In genomic region chr12:120579179-120579578, GRCh38 we compare ENCODE assay signal across 1 cellular context.
A peak's percentile ranks its signal among the peaks of the same experiment; 100 is the strongest.
TF ChIP-seq lines count a peak whose summit lies in the region.

No MANE protein-coding gene starts in this region.

TF ChIP-seq in HEK293, 187 proteins besides CTCF, POLR2A, EP300 and RAD21 (continued from another document):
- no peak for TF ChIP-seq PATZ1 (tag by site-specific recombination; IDR thresholded peaks at IDR 0.05)
- TF ChIP-seq, protein P1, sequence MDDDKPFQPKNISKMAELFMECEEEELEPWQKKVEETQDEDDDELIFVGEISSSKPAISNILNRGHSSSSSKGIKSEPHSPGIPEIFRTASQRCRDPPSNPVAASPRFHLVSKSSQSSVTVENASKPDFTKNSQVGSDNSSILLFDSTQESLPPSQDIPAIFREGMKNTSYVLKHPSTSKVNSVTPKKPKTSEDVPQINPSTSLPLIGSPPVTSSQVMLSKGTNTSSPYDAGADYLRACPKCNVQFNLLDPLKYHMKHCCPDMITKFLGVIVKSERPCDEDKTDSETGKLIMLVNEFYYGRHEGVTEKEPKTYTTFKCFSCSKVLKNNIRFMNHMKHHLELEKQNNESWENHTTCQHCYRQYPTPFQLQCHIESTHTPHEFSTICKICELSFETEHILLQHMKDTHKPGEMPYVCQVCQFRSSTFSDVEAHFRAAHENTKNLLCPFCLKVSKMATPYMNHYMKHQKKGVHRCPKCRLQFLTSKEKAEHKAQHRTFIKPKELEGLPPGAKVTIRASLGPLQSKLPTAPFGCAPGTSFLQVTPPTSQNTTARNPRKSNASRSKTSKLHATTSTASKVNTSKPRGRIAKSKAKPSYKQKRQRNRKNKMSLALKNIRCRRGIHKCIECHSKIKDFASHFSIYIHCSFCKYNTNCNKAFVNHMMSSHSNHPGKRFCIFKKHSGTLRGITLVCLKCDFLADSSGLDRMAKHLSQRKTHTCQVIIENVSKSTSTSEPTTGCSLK (tag by site-specific recombination; IDR thresholded peaks at IDR 0.05) = no peak
- TF ChIP-seq OVOL3 (tag by site-specific recombination; IDR thresholded peaks at IDR 0.05) = no peak
- TF ChIP-seq ZNF701 (tag by site-specific recombination; IDR thresholded peaks at IDR 0.05) = no peak
- TF ChIP-seq ZNF610 (tag by site-specific recombination; IDR thresholded peaks at IDR 0.05; ENCODE audit: borderline replicate concordance) = no peak
- TF ChIP-seq, protein P2, sequence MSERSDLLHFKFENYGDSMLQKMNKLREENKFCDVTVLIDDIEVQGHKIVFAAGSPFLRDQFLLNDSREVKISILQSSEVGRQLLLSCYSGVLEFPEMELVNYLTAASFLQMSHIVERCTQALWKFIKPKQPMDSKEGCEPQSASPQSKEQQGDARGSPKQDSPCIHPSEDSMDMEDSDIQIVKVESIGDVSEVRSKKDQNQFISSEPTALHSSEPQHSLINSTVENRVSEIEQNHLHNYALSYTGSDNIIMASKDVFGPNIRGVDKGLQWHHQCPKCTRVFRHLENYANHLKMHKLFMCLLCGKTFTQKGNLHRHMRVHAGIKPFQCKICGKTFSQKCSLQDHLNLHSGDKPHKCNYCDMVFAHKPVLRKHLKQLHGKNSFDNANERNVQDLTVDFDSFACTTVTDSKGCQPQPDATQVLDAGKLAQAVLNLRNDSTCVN (tag by site-specific recombination; optimal IDR thresholded peaks at IDR 0.05) = no peak
- TF ChIP-seq ZNF10 (tag by site-specific recombination; IDR thresholded peaks at IDR 0.05) = no peak
- TF ChIP-seq ZNF768 (tag by site-specific recombination; IDR thresholded peaks at IDR 0.05) = no peak
- no peak for TF ChIP-seq ZNF324 (tag by site-specific recombination; IDR thresholded peaks at IDR 0.05)
- peak; percentile 99 for TF ChIP-seq SCRT1 (tag by site-specific recombination; IDR thresholded peaks at IDR 0.05; ENCODE audit: borderline replicate concordance)
- no peak for TF ChIP-seq SETDB1 (IDR thresholded peaks at IDR 0.05; ENCODE audit: insufficient read length, low read length)
- no peak for TF ChIP-seq ZNF174 (tag by site-specific recombination; IDR thresholded peaks at IDR 0.05)
- TF ChIP-seq ZNF555 (tag by site-specific recombination; conservative IDR thresholded peaks at IDR 0.05) = no peak
- TF ChIP-seq, protein P3, sequence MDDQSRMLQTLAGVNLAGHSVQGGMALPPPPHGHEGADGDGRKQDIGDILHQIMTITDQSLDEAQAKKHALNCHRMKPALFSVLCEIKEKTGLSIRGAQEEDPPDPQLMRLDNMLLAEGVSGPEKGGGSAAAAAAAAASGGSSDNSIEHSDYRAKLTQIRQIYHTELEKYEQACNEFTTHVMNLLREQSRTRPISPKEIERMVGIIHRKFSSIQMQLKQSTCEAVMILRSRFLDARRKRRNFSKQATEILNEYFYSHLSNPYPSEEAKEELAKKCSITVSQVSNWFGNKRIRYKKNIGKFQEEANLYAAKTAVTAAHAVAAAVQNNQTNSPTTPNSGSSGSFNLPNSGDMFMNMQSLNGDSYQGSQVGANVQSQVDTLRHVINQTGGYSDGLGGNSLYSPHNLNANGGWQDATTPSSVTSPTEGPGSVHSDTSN (CRISPR knock-in tag; IDR thresholded peaks at IDR 0.05) = no peak
